ENCODE assay signal across 9 cellular contexts in the genomic region with DNA sequence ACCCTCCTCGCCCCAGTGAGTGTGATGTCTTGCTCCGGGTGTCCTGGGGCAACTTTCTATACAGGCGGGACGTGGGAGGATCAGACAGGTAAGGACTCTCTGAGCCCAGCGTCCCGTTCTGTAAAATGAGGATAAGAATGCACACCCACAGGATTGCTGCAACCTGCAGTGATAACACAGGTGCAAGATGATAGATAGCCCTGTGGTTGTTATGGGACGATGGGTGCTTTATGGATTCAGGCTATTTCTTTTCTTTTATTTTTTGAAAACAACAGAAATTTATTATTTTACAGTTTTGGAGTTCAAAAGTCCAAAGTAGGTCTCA. TPM values are rescaled to one million over a fixed set of nuclear protein-coding genes. Genes with fewer than 3 reads are reported as not detected.
DNase-seq lines count a peak whose midpoint lies in the region; ATAC-seq and TF ChIP-seq lines count a peak whose summit lies in the region.
"Had no signal": no experiment of that assay in that cellular context is flagged by ENCODE, and none has a peak within 500 bp of the region (broad histone marks: within the 10 kb centered on the region; RNA-seq: fewer than 3 reads in every experiment).

No MANE protein-coding gene starts in this region.

- no peaks in the 10 kb centered on the region for H4K20me1 ChIP-seq in GM23338 (replicated peaks; ENCODE audit: insufficient read depth)

- H2AFZ ChIP-seq in GM23338, result peak overlapping the region; percentile 30; the same call in 1 of the 2 replicates

- peaks cover 8% of the 10 kb centered on the region; the same call in 2 of the 3 replicates for H3K4me1 Mint-ChIP-seq in GM23338

- H3K36me3 Mint-ChIP-seq in GM23338 (ENCODE audit: low read depth), result peaks cover 4% of the 10 kb centered on the region; the same call in 2 of the 3 replicates

- TF ChIP-seq CTCF in GM23338 (conservative IDR thresholded peaks at IDR 0.05; ENCODE audit: low read depth in 2 of 2) (no peak), Peyer's patch (IDR thresholded peaks at IDR 0.05) (no peak), gastroesophageal sphincter (IDR thresholded peaks at IDR 0.05) (no peak), spleen (IDR thresholded peaks at IDR 0.05 in 8 of 11, conservative IDR thresholded peaks at IDR 0.05 in 3 of 11) (no peak)

- no peaks in the 10 kb centered on the region for H3K9me3 Mint-ChIP-seq in GM23338

- ATAC-seq in GM23338 (peak; percentile 71), gastroesophageal sphincter (no peak)

- WGBS in gastroesophageal sphincter (ENCODE audit: low coverage in 1 of 2), 2 donors, result 3 to 8% methylated on average over 2 to 3 of the region's 7 CpGs
- WGBS in spleen, 5 donors, result 1 to 28% (median 5%) methylated on average over 6 to 7 of the region's 7 CpGs

- H3K36me3 ChIP-seq in GM23338 (ENCODE audit: insufficient read depth) (no peaks in the 10 kb centered on the region), Peyer's patch (no peaks in the 10 kb centered on the region), gastroesophageal sphincter (no peaks in the 10 kb centered on the region), spleen (no peaks in the 10 kb centered on the region)
- H3K36me3 ChIP-seq: neutrophil had no signal

- TF ChIP-seq EP300 in gastroesophageal sphincter (IDR thresholded peaks at IDR 0.05), result no peak

- peak overlapping the region; percentile 71 for H3K4me3 ChIP-seq in GM23338
- peak overlapping the region; percentile 23 to 49 (median 35) for H3K4me3 ChIP-seq in Peyer's patch
- H3K4me3 ChIP-seq in gastroesophageal sphincter, result peak overlapping the region; percentile 54
- peak overlapping the region in 7 of 8 donors; percentile 10 to 63 (median 30) for H3K4me3 ChIP-seq in spleen

- peak overlapping the region; percentile 89 for H3K4me3 Mint-ChIP-seq in GM23338

- peak overlapping the region; percentile 85 for H3K4me2 ChIP-seq in GM23338

- no peaks in the 10 kb centered on the region; the same call in 1 of the 2 replicates for H3K4me1 ChIP-seq in GM23338 (ENCODE audit: insufficient read depth)
- no peaks in the 10 kb centered on the region for H3K4me1 ChIP-seq in Peyer's patch
- H3K4me1 ChIP-seq in gastroesophageal sphincter, result no peaks in the 10 kb centered on the region
- H3K4me1 ChIP-seq in spleen, result no peaks in the 10 kb centered on the region

- DNase-seq in GM23338 (ENCODE audit: low spot score), result no peak
- no peak for DNase-seq in Peyer's patch
- no peak for DNase-seq in spleen
- no peak for DNase-seq in stimulated activated CD8-positive, alpha-beta memory T cell treated with anti-CD3 and anti-CD28 coated beads, Interleukin-4, amount 100 ng/mL, for 48 hours
- DNase-seq in ecto neural progenitor cell (ENCODE audit: low spot score), result no peak
- DNase-seq in SW480 (ENCODE audit: low spot score), result no peak
- no peak for DNase-seq in stimulated activated naive CD4-positive, alpha-beta T cell (lab: John Stamatoyannopoulos, UW)

- H3K27me3 Mint-ChIP-seq in GM23338 (ENCODE audit: insufficient read depth, low read depth, poor library complexity), result peaks cover 4% of the 10 kb centered on the region

- H3F3A ChIP-seq in GM23338 (replicated peaks; ENCODE audit: low read depth), result no peaks in the 10 kb centered on the region

- H3K27ac Mint-ChIP-seq in GM23338, result peak overlapping the region; percentile 89

- H3K79me2 ChIP-seq in GM23338 (replicated peaks; ENCODE audit: insufficient read depth), result 0 out of 2 replicates have a peak, but pooled peaks cover 10% of the 10 kb centered on the region

- H3K27me3 ChIP-seq in GM23338 (ENCODE audit: insufficient read depth), result peaks cover 26% of the 10 kb centered on the region; the same call in 1 of the 2 replicates
- H3K27me3 ChIP-seq in Peyer's patch, result no peaks in the 10 kb centered on the region
- H3K27me3 ChIP-seq in gastroesophageal sphincter, result no peaks in the 10 kb centered on the region
- H3K27me3 ChIP-seq in spleen (replicated peaks in 1 of 7), result peaks cover 0 to 17% (median 0%) of the 10 kb centered on the region in 7 donors
- H3K27me3 ChIP-seq: neutrophil had no signal

- H3K9me3 ChIP-seq in Peyer's patch, result no peaks in the 10 kb centered on the region
- H3K9me3 ChIP-seq in gastroesophageal sphincter, result no peaks in the 10 kb centered on the region
- no peaks in the 10 kb centered on the region for H3K9me3 ChIP-seq in spleen
- H3K9me3 ChIP-seq: neutrophil had no signal

- intact Hi-C loops in spleen (cut with DNase I; ENCODE audit: low total_unique reads), result no loop called here

- H3K9me2 ChIP-seq in GM23338 (ENCODE audit: insufficient read depth), result peaks cover 9% of the 10 kb centered on the region; the same call in 1 of the 2 replicates

- TF ChIP-seq POLR2A in Peyer's patch (IDR thresholded peaks at IDR 0.05) (no peak), gastroesophageal sphincter (IDR thresholded peaks at IDR 0.05) (no peak), spleen (IDR thresholded peaks at IDR 0.05) (no peak)

- H3K27ac ChIP-seq in GM23338 (ENCODE audit: low read depth), result no peak overlapping the region
- H3K27ac ChIP-seq in Peyer's patch, result no peak overlapping the region
- peak overlapping the region in 2 of 4 donors; percentile 11 to 63 for H3K27ac ChIP-seq in gastroesophageal sphincter
- peak overlapping the region in 3 of 8 donors; percentile 18 to 50 (median 23) for H3K27ac ChIP-seq in spleen
- H3K27ac ChIP-seq: neutrophil had no signal

TF ChIP-seq in GM23338, 12 proteins besides CTCF, POLR2A, EP300 and RAD21:
- TF ChIP-seq CREB1 (CRISPR knock-in tag; IDR thresholded peaks at IDR 0.05; ENCODE audit: low read depth), result no peak
- TF ChIP-seq POLR2AphosphoS5 (IDR thresholded peaks at IDR 0.05; ENCODE audit: low read depth), result no peak
- TF ChIP-seq STAT1 (IDR thresholded peaks at IDR 0.05; ENCODE audit: unreplicated experiment), result no peak

RNA-seq across cellular contexts. Expression of a gene that starts 28.6 kb away (rescaled TPM):
- 427 and 472 TPM in 2 replicates for total RNA-seq in GM23338 (2014; rRNA removed; shearing (Covaris generic))
- 682 and 714 TPM in 2 replicates for polyA plus RNA-seq in GM23338 (2016; fragmentation: Nextera tagmentation; extraction: Ambion mirVana)
- total RNA-seq in Peyer's patch, result 100 to 1,000 TPM in 1 of 4 donors, 10 to 100 TPM in 2, 1 to 10 TPM in 1; 9.1 to 102 (median 17.9) TPM
- total RNA-seq in gastroesophageal sphincter, result 100 to 1,000 TPM; 117 to 215 (median 167) TPM
- 100 to 1,000 TPM in 2 of 7 donors, 10 to 100 TPM in 5; 50.4 to 127 (median 82.2) TPM for total RNA-seq in spleen
- 100 to 1,000 TPM in 1 of 3 donors, 10 to 100 TPM in 2; 35.3 to 104 (median 56.5) TPM for polyA plus RNA-seq in spleen

RNA-seq across cellular contexts. Expression of a gene that starts 48.7 kb away (rescaled TPM):
- total RNA-seq in GM23338 (2014; rRNA removed; shearing (Covaris generic)), result 31.6 and 37.1 TPM in 2 replicates
- polyA plus RNA-seq in GM23338 (2016; fragmentation: Nextera tagmentation; extraction: Ambion mirVana), result 174 and 184 TPM in 2 replicates
- 10 to 100 TPM in 2 of 4 donors, 1 to 10 TPM in 2; 4.2 to 33.0 (median 9.7) TPM for total RNA-seq in Peyer's patch
- 10 to 100 TPM; 52.9 to 86.7 (median 78.3) TPM for total RNA-seq in gastroesophageal sphincter
- total RNA-seq in spleen, result 10 to 100 TPM; 27.4 to 70.4 (median 39.5) TPM
- polyA plus RNA-seq in spleen, result 10 to 100 TPM; 37.8 to 72.0 (median 47.5) TPM
